ENCODE assay signal across 8 cellular contexts in genomic region chr20:19212524-19213502, GRCh38. TPM values are rescaled to one million over a fixed set of nuclear protein-coding genes. Genes with fewer than 3 reads are reported as not detected.
DNase-seq lines count a peak whose midpoint lies in the region; ATAC-seq and TF ChIP-seq lines count a peak whose summit lies in the region.

Gene SLC24A3 (plus strand): TSS chr20:19212642.

- no peak within 1 kb of the TSS for H3K4me3 ChIP-seq in Jurkat, Clone E6-1 (ENCODE audit: low read length)

- H3K4me1 ChIP-seq in foreskin keratinocyte = no peaks in the 10 kb centered on the region

- H3K27me3 Mint-ChIP-seq in activated naive CD4-positive, alpha-beta T cell treated with anti-CD3 and anti-CD28 coated beads, Interleukin-2, amount 50 U/mL, for 24 hours = peaks cover 24% of the 10 kb centered on the region
- peaks cover 42 to 59% of the 10 kb centered on the region in 2 donors for H3K27me3 Mint-ChIP-seq in natural killer cell treated with Interleukin-12 subunit alpha and Interleukin-12 subunit beta and Interleukin-15 and Interleukin-18, amount 100 ng/mL, for 72 hours

- H3K9me3 Mint-ChIP-seq in activated naive CD4-positive, alpha-beta T cell treated with anti-CD3 and anti-CD28 coated beads, Interleukin-2, amount 50 U/mL, for 24 hours = no peaks in the 10 kb centered on the region
- H3K9me3 Mint-ChIP-seq in natural killer cell treated with Interleukin-12 subunit alpha and Interleukin-12 subunit beta and Interleukin-15 and Interleukin-18, amount 100 ng/mL, for 72 hours = no peaks in the 10 kb centered on the region

- H3K27ac Mint-ChIP-seq in activated naive CD4-positive, alpha-beta T cell treated with anti-CD3 and anti-CD28 coated beads, Interleukin-2, amount 50 U/mL, for 24 hours = no peak within 1 kb of the TSS
- no peak within 1 kb of the TSS for H3K27ac Mint-ChIP-seq in natural killer cell treated with Interleukin-12 subunit alpha and Interleukin-12 subunit beta and Interleukin-15 and Interleukin-18, amount 100 ng/mL, for 72 hours

- peaks cover 63% of the 10 kb centered on the region for H3K27me3 ChIP-seq in foreskin keratinocyte

- ATAC-seq in foreskin keratinocyte (peak; percentile 83), HG02610 (IDR thresholded peaks at IDR 0.05; ENCODE audit: unreplicated experiment) (no peak), HG03439 (IDR thresholded peaks at IDR 0.05; ENCODE audit: unreplicated experiment) (no peak)
- peak; percentile 77 for ATAC-seq in natural killer cell treated with Interleukin-12 subunit alpha and Interleukin-12 subunit beta and Interleukin-15 and Interleukin-18, amount 100 ng/mL, for 72 hours

- H3K36me3 Mint-ChIP-seq in activated naive CD4-positive, alpha-beta T cell treated with anti-CD3 and anti-CD28 coated beads, Interleukin-2, amount 50 U/mL, for 24 hours = no peaks in the 10 kb centered on the region
- H3K36me3 Mint-ChIP-seq in natural killer cell treated with Interleukin-12 subunit alpha and Interleukin-12 subunit beta and Interleukin-15 and Interleukin-18, amount 100 ng/mL, for 72 hours = no peaks in the 10 kb centered on the region

- no peak for DNase-seq in activated naive CD4-positive, alpha-beta T cell treated with Interleukin-2 at 50 U/mL for 16 hours
- peak; percentile 1 for DNase-seq in Jurkat, Clone E6-1 (ENCODE audit: low read depth, low spot score)
- peak in 1 of 2 donors; percentile 25 for DNase-seq in foreskin keratinocyte
- DNase-seq in natural killer cell treated with Interleukin-12 subunit alpha and Interleukin-12 subunit beta and Interleukin-15 and Interleukin-18, amount 100 ng/mL, for 72 hours (ENCODE audit: low spot score) = no peak

- peak within 1 kb of the TSS; percentile 81 for H3K27ac ChIP-seq in VCaP
- H3K27ac ChIP-seq in foreskin keratinocyte = no peak within 1 kb of the TSS

- H3K4me3 Mint-ChIP-seq in activated naive CD4-positive, alpha-beta T cell treated with anti-CD3 and anti-CD28 coated beads, Interleukin-2, amount 50 U/mL, for 24 hours = peak within 1 kb of the TSS; percentile 51
- peak within 1 kb of the TSS; percentile 49 for H3K4me3 Mint-ChIP-seq in natural killer cell treated with Interleukin-12 subunit alpha and Interleukin-12 subunit beta and Interleukin-15 and Interleukin-18, amount 100 ng/mL, for 72 hours

- peaks cover 5% of the 10 kb centered on the region for H3K4me1 Mint-ChIP-seq in activated naive CD4-positive, alpha-beta T cell treated with anti-CD3 and anti-CD28 coated beads, Interleukin-2, amount 50 U/mL, for 24 hours
- H3K4me1 Mint-ChIP-seq in natural killer cell treated with Interleukin-12 subunit alpha and Interleukin-12 subunit beta and Interleukin-15 and Interleukin-18, amount 100 ng/mL, for 72 hours (ENCODE audit: low read depth in 2 of 2) = peaks cover 4% of the 10 kb centered on the region in 2 donors

- peak; percentile 88 for TF ChIP-seq CTCF in VCaP (conservative IDR thresholded peaks at IDR 0.05)
- peak; percentile 72 for TF ChIP-seq CTCF in foreskin keratinocyte (conservative IDR thresholded peaks at IDR 0.05)

RNA-seq across cellular contexts. Expression of gene SLC24A3, which starts in this region (rescaled TPM):
- not detected for polyA plus RNA-seq in Jurkat, Clone E6-1 (2012; ENCODE audit: insufficient read depth, insufficient read length)
- 0.20 and 0.25 TPM in 2 replicates for total RNA-seq in foreskin keratinocyte
- polyA plus RNA-seq in foreskin keratinocyte = 0.10 and 0.15 TPM in 2 replicates
- 1 to 10 TPM in 1 of 2 donors, not detected in 1; 1.4 TPM for total RNA-seq in natural killer cell treated with Interleukin-12 subunit alpha and Interleukin-12 subunit beta and Interleukin-15 and Interleukin-18, amount 100 ng/mL, for 72 hours

Comparison
In these comparisons a context has a peak if more than half of its experiments do, and no peak if none do; other contexts are left out.
1. Peak in ATAC-seq in foreskin keratinocyte; RNA of the gene not detected or under 1 TPM.
2. ATAC-seq: peak in natural killer cell treated with Interleukin-12 subunit alpha and Interleukin-12 subunit beta and Interleukin-15 and Interleukin-18, amount 100 ng/mL, for 72 hours (2 of 2); none in HG02610 (single experiment) and HG03439 (single experiment).